In the genomic region with DNA sequence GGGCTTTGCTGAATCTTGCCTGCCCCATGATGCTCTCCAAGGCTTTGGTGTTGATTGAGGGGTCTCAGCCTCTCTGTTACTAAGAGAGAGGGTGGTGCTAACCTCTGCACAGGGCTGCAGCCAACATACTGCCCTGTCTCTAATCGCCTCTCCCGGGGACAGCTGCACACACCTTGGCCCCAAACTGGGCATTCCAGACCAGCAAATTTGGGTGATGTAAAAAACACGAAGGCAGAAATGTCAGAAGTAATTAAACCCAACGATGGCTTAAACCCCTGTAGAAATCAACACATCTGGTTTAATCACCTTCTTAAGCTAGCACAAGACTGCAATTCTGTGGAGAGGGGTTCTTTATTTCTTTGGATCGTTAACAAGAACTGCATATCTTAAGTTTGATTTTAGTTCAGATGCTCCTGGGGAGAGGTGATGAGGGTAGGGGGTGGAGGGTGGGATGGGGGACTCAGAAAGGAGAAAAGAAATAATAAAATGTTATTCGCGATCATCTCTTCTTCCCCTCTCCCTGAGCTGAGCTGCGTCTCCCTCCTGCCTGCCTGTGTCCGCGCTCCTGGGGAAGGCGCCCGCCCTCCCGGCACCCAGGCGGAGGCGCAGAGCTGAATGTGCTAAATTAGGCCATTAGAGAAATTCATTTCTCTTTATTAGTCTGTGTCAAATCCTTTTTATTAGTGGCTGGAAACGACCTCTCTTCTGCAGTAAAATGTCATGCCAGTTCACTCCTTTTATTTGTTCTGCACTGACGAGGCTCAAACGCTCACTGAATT, we compare ENCODE assay signal across 17 cellular contexts.
DNase-seq lines count a peak whose midpoint lies in the region; ATAC-seq and TF ChIP-seq lines count a peak whose summit lies in the region.
"Had no signal": no experiment of that assay in that cellular context is flagged by ENCODE, and none has a peak within 500 bp of the region (broad histone marks: within the 10 kb centered on the region; RNA-seq: fewer than 3 reads in every experiment).

No MANE protein-coding gene starts in this region.

- no peaks in the 10 kb centered on the region for H3K4me1 ChIP-seq in OCI-LY7 (ENCODE audit: insufficient read depth, low read length, poor library complexity, severe bottlenecking)
- H3K4me1 ChIP-seq: HAP-1 had no signal

- TF ChIP-seq CTCF in dorsolateral prefrontal cortex (IDR thresholded peaks at IDR 0.05 in 54 of 56, conservative IDR thresholded peaks at IDR 0.05 in 2 of 56; ENCODE audit: low read depth in 1 of 56, partially characterized antibody in 56 of 56) (no peak), neural cell (IDR thresholded peaks at IDR 0.05; ENCODE audit: poor library complexity, severe bottlenecking) (no peak), OCI-LY7 (conservative IDR thresholded peaks at IDR 0.05; ENCODE audit: low read length) (no peak)

- TF ChIP-seq EP300 in neural cell (conservative IDR thresholded peaks at IDR 0.05; ENCODE audit: poor library complexity, severe bottlenecking): no peak

- H3F3A ChIP-seq in neural cell (ENCODE audit: insufficient read depth, low read length, poor library complexity, severe bottlenecking): peaks cover 4% of the 10 kb centered on the region

- POLR2A ChIA-PET in OCI-LY7 (lab: Charles Lee): interaction anchor here (0.6 kb wide), 1 partner anchor 543 kb away, joined by 3 read pairs; no protein-coding TSS in a partner anchor

- H3K4me3 ChIP-seq in dorsolateral prefrontal cortex: no peak overlapping the region
- no peak overlapping the region for H3K4me3 ChIP-seq in neural cell (ENCODE audit: low read length)
- H3K4me3 ChIP-seq in OCI-LY7 (ENCODE audit: low read depth, low read length, poor library complexity, severe bottlenecking): no peak overlapping the region
- H3K4me3 ChIP-seq: HAP-1 had no signal

- H3K27ac ChIP-seq in angular gyrus (ENCODE audit: low read depth, low read length): peak overlapping the region; percentile 92
- peak overlapping the region in 48 of 59 donors; percentile 7 to 87 (median 63) for H3K27ac ChIP-seq in dorsolateral prefrontal cortex
- H3K27ac ChIP-seq in neural cell (ENCODE audit: low read length): no peak overlapping the region
- no peak overlapping the region for H3K27ac ChIP-seq in OCI-LY7 (ENCODE audit: low read depth, low read length, poor library complexity, severe bottlenecking)
- H3K27ac ChIP-seq: C4-2B had no signal

- DNase-seq in dorsolateral prefrontal cortex: no peak
- DNase-seq in putamen (ENCODE audit: low spot score): peak; percentile 44
- no peak for DNase-seq in OCI-LY7 (ENCODE audit: low spot score)
- DNase-seq in NCI-H1694 treated with DMSO at 0.1 percent for 48 hours (lab: John Stamatoyannopoulos, UW): no peak
- DNase-seq in NCI-H2196 (lab: John Stamatoyannopoulos, UW; ENCODE audit: unreplicated experiment): no peak
- DNase-seq: CD4-positive, alpha-beta memory T cell; COR-L47; DMS153; DMS79 treated with DMSO at 0.1 percent for 48 hours; EL; GDM1; IMR-90 had no signal

- H3K36me3 ChIP-seq in neural cell (ENCODE audit: insufficient read depth, low read length) (no peaks in the 10 kb centered on the region), OCI-LY7 (ENCODE audit: insufficient read depth, low read length) (no peaks in the 10 kb centered on the region)
- H3K36me3 ChIP-seq: HAP-1 had no signal

- H2AFZ ChIP-seq in neural cell (ENCODE audit: low read depth, low read length): no peak overlapping the region
- no peak overlapping the region for H2AFZ ChIP-seq in OCI-LY7 (ENCODE audit: low read length)

- no peaks in the 10 kb centered on the region for H3K79me2 ChIP-seq in neural cell (replicated peaks; ENCODE audit: insufficient read depth, low read length)
- no peaks in the 10 kb centered on the region for H3K79me2 ChIP-seq in OCI-LY7 (ENCODE audit: insufficient read depth, low read depth, low read length)

- no TSS peak for BruUV-seq in OCI-LY7 (replicated peaks; lab: Mats Ljungman, UMichigan)

- H4K20me1 ChIP-seq in neural cell (ENCODE audit: insufficient read depth) (no peaks in the 10 kb centered on the region), OCI-LY7 (ENCODE audit: insufficient read depth, low read length) (no peaks in the 10 kb centered on the region)

- H3K4me2 ChIP-seq in neural cell (ENCODE audit: low read length) (no peak overlapping the region), OCI-LY7 (ENCODE audit: low read length) (no peak overlapping the region)

- no peak for TF ChIP-seq RAD21 in neural cell (conservative IDR thresholded peaks at IDR 0.05)

- CTCF ChIA-PET in OCI-LY7 (lab: Charles Lee; ENCODE audit: unreplicated experiment): no interaction called here

- no peaks in the 10 kb centered on the region for H3K9me3 ChIP-seq in neural cell (ENCODE audit: low read length)
- H3K9me3 ChIP-seq in OCI-LY7 (ENCODE audit: low read length): no peaks in the 10 kb centered on the region
- H3K9me3 ChIP-seq: HAP-1 had no signal

- H3K27me3 ChIP-seq in dorsolateral prefrontal cortex (no peaks in the 10 kb centered on the region), neural cell (ENCODE audit: insufficient read depth, low read depth, low read length) (no peaks in the 10 kb centered on the region)

- no peak for ATAC-seq in HG02870 (IDR thresholded peaks at IDR 0.05; ENCODE audit: unreplicated experiment)

- intact Hi-C loops in dorsolateral prefrontal cortex (cut with DNase I) (loop anchor here in 1 of 2 donors (10.0 kb wide), 1 partner anchor 55 kb away; no protein-coding TSS in a partner anchor), OCI-LY7 (cut with micrococcal nuclease; ENCODE audit: unreplicated experiment) (loop anchor here (2.0 kb wide), 1 partner anchor 15 kb away; no protein-coding TSS in a partner anchor)

- H3K9me2 ChIP-seq in neural cell (ENCODE audit: insufficient read depth, low read length): no peaks in the 10 kb centered on the region
- H3K9me2 ChIP-seq in OCI-LY7 (ENCODE audit: insufficient read depth, low read length): no peaks in the 10 kb centered on the region

- peak overlapping the region; percentile 18 for H3K9ac ChIP-seq in neural cell (ENCODE audit: low read length)

TF ChIP-seq in neural cell, 6 proteins besides CTCF, POLR2A, EP300 and RAD21:
- no peak for TF ChIP-seq EZH2 (IDR thresholded peaks at IDR 0.05; ENCODE audit: borderline replicate concordance, insufficient read depth, low read length, poor library complexity, severe bottlenecking)
- TF ChIP-seq SMC3 (conservative IDR thresholded peaks at IDR 0.05; ENCODE audit: poor library complexity): no peak

Comparison
In these comparisons a context has a peak if more than half of its experiments do, and no peak if none do; other contexts are left out.
1. H3K27ac ChIP-seq: peak in angular gyrus (single experiment) and dorsolateral prefrontal cortex (48 of 59); none in neural cell (single experiment) and OCI-LY7 (single experiment).